8 cellular contexts compared by ENCODE assay signal in genomic region chr20:17648782-17649730, GRCh38. TPM values are rescaled to one million over a fixed set of nuclear protein-coding genes. Genes with fewer than 3 reads are reported as not detected.
A peak's percentile ranks its signal among the peaks of the same experiment; 100 is the strongest.
DNase-seq lines count a peak whose midpoint lies in the region; ATAC-seq and TF ChIP-seq lines count a peak whose summit lies in the region.

No MANE protein-coding gene starts in this region.

- H3K27me3 ChIP-seq in right atrium auricular region = no peaks in the 10 kb centered on the region

- H3K4me3 ChIP-seq in right atrium auricular region = no peak overlapping the region

- peaks cover 0 to 80% of the 10 kb centered on the region in 2 donors for H3K4me1 ChIP-seq in right atrium auricular region

- DNase-seq in G401 (ENCODE audit: low spot score) = peak; percentile 60
- peak; percentile 16 for DNase-seq in NAMALWA (ENCODE audit: low spot score)
- DNase-seq in activated T-cell treated with anti-CD3 and anti-CD28 coated beads for 4 hours = peak; percentile 14
- DNase-seq in right atrium auricular region (ENCODE audit: low spot score) = no peak
- peak; percentile 4 for DNase-seq in stimulated activated CD8-positive, alpha-beta memory T cell treated with anti-CD3 and anti-CD28 coated beads, Interleukin-12 subunit alpha, Interleukin-12 subunit beta, amount 100 ng/mL, for 1 hour (ENCODE audit: low read depth)
- no peak for DNase-seq in GOT3 (lab: John Stamatoyannopoulos, UW)
- DNase-seq in OCI-M2 (lab: John Stamatoyannopoulos, UW; ENCODE audit: unreplicated experiment) = no peak

- TF ChIP-seq CTCF in right atrium auricular region (IDR thresholded peaks at IDR 0.05) = peak; percentile 1 to 58

- H3K36me3 ChIP-seq in right atrium auricular region = no peaks in the 10 kb centered on the region

- H3K27ac ChIP-seq in right atrium auricular region = peak overlapping the region; percentile 19 to 81

- in situ Hi-C loops in G401 (cut with HindIII; ENCODE audit: low sequenced_read_pairs) = no loop called here

- ATAC-seq in activated CD4-positive, CD25-positive, alpha-beta regulatory T cell treated with anti-CD3 and anti-CD28 coated beads, Interleukin-2, amount 50 U/mL, for 24 hours = no peak

- H3K9me3 ChIP-seq in right atrium auricular region = no peaks in the 10 kb centered on the region

RNA-seq across cellular contexts. Expression of gene RRBP1, which starts 33.0 kb away (rescaled TPM):
- total RNA-seq in G401 (2014; rRNA removed; shearing (Covaris generic)) = 49.2 and 67.8 TPM in 2 replicates
- total RNA-seq in right atrium auricular region = 10 to 100 TPM; 52.0 to 57.7 TPM

RNA-seq across cellular contexts. Expression of gene BANF2, which starts 50.7 kb away (rescaled TPM):
- total RNA-seq in G401 (2014; rRNA removed; shearing (Covaris generic)) = not detected in 2 replicates
- not detected for total RNA-seq in right atrium auricular region

Comparison
In these comparisons a context has a peak if more than half of its experiments do, and no peak if none do; other contexts are left out.
1. DNase-seq: peak in G401 (single experiment), NAMALWA (single experiment), activated T-cell treated with anti-CD3 and anti-CD28 coated beads for 4 hours (single experiment) and stimulated activated CD8-positive, alpha-beta memory T cell treated with anti-CD3 and anti-CD28 coated beads, Interleukin-12 subunit alpha, Interleukin-12 subunit beta, amount 100 ng/mL, for 1 hour (single experiment); none in right atrium auricular region (single experiment), GOT3 (single experiment) and OCI-M2 (single experiment).